In genomic region chr4:112448211-112448745, GRCh38 we compare ENCODE assay signal across 14 cellular contexts.
DNase-seq lines count a peak whose midpoint lies in the region; ATAC-seq and TF ChIP-seq lines count a peak whose summit lies in the region.
"Had no signal": no experiment of that assay in that cellular context is flagged by ENCODE, and none has a peak within 500 bp of the region (broad histone marks: within the 10 kb centered on the region; RNA-seq: fewer than 3 reads in every experiment).

No MANE protein-coding gene starts in this region.

- no peak overlapping the region for H3K4me3 ChIP-seq in RWPE2 (ENCODE audit: severe bottlenecking)
- no peak overlapping the region for H3K4me3 ChIP-seq in MG63
- H3K4me3 ChIP-seq: Peyer's patch had no signal

- no peaks in the 10 kb centered on the region for H3K36me3 ChIP-seq in RWPE2 (ENCODE audit: low read depth)
- no peaks in the 10 kb centered on the region for H3K36me3 ChIP-seq in MG63
- H3K36me3 ChIP-seq: Peyer's patch had no signal

- H3K4me1 ChIP-seq in RWPE2 (ENCODE audit: insufficient read depth, poor library complexity, severe bottlenecking) = no peaks in the 10 kb centered on the region
- no peaks in the 10 kb centered on the region for H3K4me1 ChIP-seq in foreskin keratinocyte
- H3K4me1 ChIP-seq: Peyer's patch had no signal

- ATAC-seq in RWPE2 (ENCODE audit: low read depth) (peak; percentile 23; the same call in 1 of the 3 replicates), foreskin keratinocyte (peak; percentile 26), GM18870 (IDR thresholded peaks at IDR 0.05; ENCODE audit: unreplicated experiment) (no peak)
- ATAC-seq: stimulated activated effector memory CD8-positive, alpha-beta T cell treated with anti-CD3 and anti-CD28 coated beads, Interleukin-12 subunit alpha, Interleukin-12 subunit beta, amount 100 ng/mL, for 72 hours had no signal

- no peak overlapping the region for H3K27ac ChIP-seq in RWPE2 (ENCODE audit: poor library complexity, severe bottlenecking)
- no peak overlapping the region for H3K27ac ChIP-seq in foreskin keratinocyte
- H3K27ac ChIP-seq: Peyer's patch had no signal

- DNase-seq in AG20443 (ENCODE audit: low spot score) (peak; percentile 13), HS-5 (ENCODE audit: low read depth) (peak; percentile 3), RWPE2 (ENCODE audit: low spot score) (no peak), foreskin keratinocyte (peak; percentile 9 to 39), NOMO-1 treated with dmso at 0.1 percent for 144 hours (lab: John Stamatoyannopoulos, UW; ENCODE audit: unreplicated experiment) (no peak), MG63 (no peak)
- no peak for DNase-seq in stimulated activated CD4-positive, alpha-beta T cell treated with anti-CD3 and anti-CD28 coated beads, Interleukin-4, amount 100 ng/mL, for 1 hour
- DNase-seq: activated CD4-positive, alpha-beta T cell treated with anti-CD3 and anti-CD28 coated beads for 4 hours; activated naive CD8-positive, alpha-beta T cell treated with anti-CD3 and anti-CD28 coated beads, Interleukin-2, amount 10 ng/mL, durations not matched to agents 7 days and 5 days; activated T-cell treated with anti-CD3 and anti-CD28 coated beads for 4 hours; NCI-H510A; Peyer's patch had no signal

- no peak for TF ChIP-seq CTCF in RWPE2 (IDR thresholded peaks at IDR 0.05; ENCODE audit: poor library complexity, severe bottlenecking)
- TF ChIP-seq CTCF in foreskin keratinocyte (conservative IDR thresholded peaks at IDR 0.05) = no peak

- no peaks in the 10 kb centered on the region for H3K27me3 ChIP-seq in RWPE2 (ENCODE audit: insufficient read depth, poor library complexity, severe bottlenecking)
- no peaks in the 10 kb centered on the region for H3K27me3 ChIP-seq in foreskin keratinocyte
- H3K27me3 ChIP-seq in MG63 = no peaks in the 10 kb centered on the region
- H3K27me3 ChIP-seq: Peyer's patch had no signal

- H3K9me3 ChIP-seq in RWPE2 (ENCODE audit: severe bottlenecking) (no peaks in the 10 kb centered on the region), MG63 (no peaks in the 10 kb centered on the region)
- H3K9me3 ChIP-seq: Peyer's patch had no signal

Comparison
In these comparisons a context has a peak if more than half of its experiments do, and no peak if none do; other contexts are left out.
1. DNase-seq: peak in AG20443 (single experiment), HS-5 (single experiment) and foreskin keratinocyte (2 of 2); none in RWPE2 (single experiment), NOMO-1 treated with dmso at 0.1 percent for 144 hours (single experiment), MG63 (single experiment) and stimulated activated CD4-positive, alpha-beta T cell treated with anti-CD3 and anti-CD28 coated beads, Interleukin-4, amount 100 ng/mL, for 1 hour (single experiment).